23 cellular contexts compared by ENCODE assay signal in genomic region chr11:66715346-66716085, GRCh38.
"Had no signal": no experiment of that assay in that cellular context is flagged by ENCODE, and none has a peak within 500 bp of the region (broad histone marks: within the 10 kb centered on the region; RNA-seq: fewer than 3 reads in every experiment).

No MANE protein-coding gene starts in this region.

- H3K4me3 ChIP-seq: K562, SJCRH30 had no signal

- FAIRE-seq: K562 had no signal

- H3K27ac ChIP-seq: SJCRH30, VCaP had no signal

- H3K27me3 ChIP-seq: SJCRH30 had no signal

- H3K36me3 ChIP-seq: SJCRH30 had no signal

- DNase-seq: activated CD4-positive, alpha-beta T cell treated with anti-CD3 and anti-CD28 coated beads for 36 hours; activated CD8-positive, alpha-beta memory T cell treated with anti-CD3 and anti-CD28 coated beads, Interleukin-2, amount 50 U/mL, for 4 hours; activated CD8-positive, alpha-beta T cell treated with anti-CD3 and anti-CD28 coated beads for 36 hours; activated gamma-delta T cell treated with Interleukin-2 at 50 U/mL for 16 hours; activated naive CD4-positive, alpha-beta T cell treated with anti-CD3 and anti-CD28 coated beads, Interleukin-2, amount 10 ng/mL, durations not matched to agents 7 days and 5 days; activated naive CD8-positive, alpha-beta T cell treated with anti-CD3 and anti-CD28 coated beads for 36 hours; activated T-cell treated with anti-CD3 and anti-CD28 coated beads, Interleukin-2, amount 50 U/mL, for 72 hours; Karpas-422; MM.1S; NCI-H1105; NCI-H1436 treated with DMSO at 0.1 percent for 48 hours; NCI-H187; NCI-H2081; NCI-H510A treated with DMSO at 0.1 percent for 48 hours; NCI-H748 treated with DMSO at 0.1 percent for 48 hours; OCI-M1; Right ventricle myocardium superior; RPMI8226; SJCRH30; SK-N-SH; T-helper 1 cell had no signal

- H3K9me3 ChIP-seq: SJCRH30, SK-N-SH had no signal

- H3K4me2 ChIP-seq: SK-N-SH had no signal

- H3K9ac ChIP-seq: SK-N-SH had no signal
